Comparison of ENCODE assay signal across 16 cellular contexts in genomic region chr2:102112692-102113665, GRCh38. TPM values are rescaled to one million over a fixed set of nuclear protein-coding genes. Genes with fewer than 3 reads are reported as not detected.
A peak's percentile ranks its signal among the peaks of the same experiment; 100 is the strongest.
DNase-seq lines count a peak whose midpoint lies in the region; TF ChIP-seq lines count a peak whose summit lies in the region.
"Had no signal": no experiment of that assay in that cellular context is flagged by ENCODE, and none has a peak within 500 bp of the region (broad histone marks: within the 10 kb centered on the region; RNA-seq: fewer than 3 reads in every experiment).

No MANE protein-coding gene starts in this region.

- H3K27ac Mint-ChIP-seq in chondrocyte (ENCODE audit: unreplicated experiment) (peak overlapping the region; percentile 86), osteocyte (ENCODE audit: unreplicated experiment) (peak overlapping the region; percentile 73), glutamatergic neuron (ENCODE audit: unreplicated experiment) (no peak overlapping the region)

- H3K27me3 Mint-ChIP-seq in chondrocyte (ENCODE audit: low read depth) (no peaks in the 10 kb centered on the region), osteocyte (ENCODE audit: unreplicated experiment) (no peaks in the 10 kb centered on the region), glutamatergic neuron (ENCODE audit: unreplicated experiment) (peaks cover 2% of the 10 kb centered on the region)

- peak; percentile 69 for DNase-seq in AG10803 (ENCODE audit: low read depth)
- peak; percentile 15 for DNase-seq in HK-2 (ENCODE audit: unreplicated experiment)
- no peak for DNase-seq in chondrocyte (ENCODE audit: low spot score)
- no peak for DNase-seq in osteocyte (ENCODE audit: extremely low spot score, unreplicated experiment)
- DNase-seq in substantia nigra (lab: John Stamatoyannopoulos, UW), result no peak
- no peak for DNase-seq in NCI-H1436 (lab: John Stamatoyannopoulos, UW)
- DNase-seq in stimulated activated CD4-positive, alpha-beta T cell treated with anti-CD3 and anti-CD28 coated beads, Interleukin-12 subunit alpha, Interleukin-12 subunit beta, amount 100 ng/mL, for 4 hours, result no peak
- no peak for DNase-seq in glutamatergic neuron
- DNase-seq: activated CD4-positive, CD25-positive, alpha-beta regulatory T cell treated with anti-CD3 and anti-CD28 coated beads, Interleukin-2, amount 50 U/mL, for 72 hours; adrenal gland; cortex of kidney; DND-41; NCI-H2029 treated with DMSO at 0.1 percent for 48 hours; NCI-H69; T-helper 1 cell had no signal

- H3K4me3 Mint-ChIP-seq in chondrocyte (ENCODE audit: unreplicated experiment), result no peak overlapping the region
- H3K4me3 Mint-ChIP-seq in osteocyte (ENCODE audit: unreplicated experiment), result no peak overlapping the region
- no peak overlapping the region for H3K4me3 Mint-ChIP-seq in glutamatergic neuron (ENCODE audit: unreplicated experiment)

- no peaks in the 10 kb centered on the region for H3K9me3 Mint-ChIP-seq in chondrocyte (ENCODE audit: low read depth)
- peaks cover 3% of the 10 kb centered on the region for H3K9me3 Mint-ChIP-seq in osteocyte (ENCODE audit: unreplicated experiment)
- no peaks in the 10 kb centered on the region for H3K9me3 Mint-ChIP-seq in glutamatergic neuron (ENCODE audit: unreplicated experiment)

- H3K4me1 Mint-ChIP-seq in chondrocyte (ENCODE audit: low read depth) (peaks cover 67% of the 10 kb centered on the region), osteocyte (ENCODE audit: unreplicated experiment) (peaks cover 58% of the 10 kb centered on the region), glutamatergic neuron (ENCODE audit: low read depth, unreplicated experiment) (no peaks in the 10 kb centered on the region)

- TF ChIP-seq CTCF in AG10803 (conservative IDR thresholded peaks at IDR 0.05; ENCODE audit: low read length) (no peak), chondrocyte (IDR thresholded peaks at IDR 0.05) (no peak), osteocyte (IDR thresholded peaks at IDR 0.05) (no peak), glutamatergic neuron (IDR thresholded peaks at IDR 0.05; ENCODE audit: partially characterized antibody, unreplicated experiment) (no peak)

- H3K27ac ChIP-seq in substantia nigra (ENCODE audit: low read depth, low read length, poor library complexity, severe bottlenecking), result no peak overlapping the region
- H3K27ac ChIP-seq: adrenal gland, esophagus muscularis mucosa had no signal

- H3K36me3 Mint-ChIP-seq in chondrocyte (ENCODE audit: low read depth) (no peaks in the 10 kb centered on the region), osteocyte (ENCODE audit: unreplicated experiment) (peaks cover 3% of the 10 kb centered on the region), glutamatergic neuron (ENCODE audit: unreplicated experiment) (no peaks in the 10 kb centered on the region)

- no peak overlapping the region for H3K4me3 ChIP-seq in AG10803 (ENCODE audit: low read length)
- H3K4me3 ChIP-seq: adrenal gland, esophagus muscularis mucosa had no signal

RNA-seq across cellular contexts. Expression of gene IL1R1, which starts 29.6 kb away (rescaled TPM):
- total RNA-seq in chondrocyte, result 22.0 to 53.7 TPM (median 22.9 TPM) in 3 replicates
- 56.3 and 59.8 TPM in 2 replicates for total RNA-seq in osteocyte
- total RNA-seq in glutamatergic neuron (ENCODE audit: unreplicated experiment), result 0.17 TPM

Comparison
In these comparisons a context has a peak if more than half of its experiments do, and no peak if none do; other contexts are left out.
1. DNase-seq: peak in AG10803 (single experiment) and HK-2 (single experiment); none in chondrocyte (single experiment), osteocyte (single experiment), substantia nigra (0 of 49), NCI-H1436 (single experiment), stimulated activated CD4-positive, alpha-beta T cell treated with anti-CD3 and anti-CD28 coated beads, Interleukin-12 subunit alpha, Interleukin-12 subunit beta, amount 100 ng/mL, for 4 hours (single experiment) and glutamatergic neuron (single experiment).
2. RNA of gene IL1R1, which starts 29.6 kb away (total RNA-seq): 56.3 to 59.8 TPM in osteocyte and 22.0 to 53.7 TPM in chondrocyte; 0.17 TPM in glutamatergic neuron (single experiment); every median in the first group is over 10 times any median in the second.